1 cellular context compared by ENCODE assay signal in genomic region chr16:85007815-85008214, GRCh38.
TF ChIP-seq lines count a peak whose summit lies in the region.

No MANE protein-coding gene starts in this region.

TF ChIP-seq in GM12878, 131 proteins besides CTCF, POLR2A, EP300 and RAD21:
- TF ChIP-seq KAT2A (conservative IDR thresholded peaks at IDR 0.05; ENCODE audit: control insufficient read depth, low read depth, low read length) = no peak
- TF ChIP-seq ZNF207 (IDR thresholded peaks at IDR 0.05; ENCODE audit: borderline replicate concordance) = no peak
- TF ChIP-seq ATF7 (IDR thresholded peaks at IDR 0.05; ENCODE audit: low read depth) = no peak
